Comparison of ENCODE assay signal across 7 cellular contexts in the genomic region with DNA sequence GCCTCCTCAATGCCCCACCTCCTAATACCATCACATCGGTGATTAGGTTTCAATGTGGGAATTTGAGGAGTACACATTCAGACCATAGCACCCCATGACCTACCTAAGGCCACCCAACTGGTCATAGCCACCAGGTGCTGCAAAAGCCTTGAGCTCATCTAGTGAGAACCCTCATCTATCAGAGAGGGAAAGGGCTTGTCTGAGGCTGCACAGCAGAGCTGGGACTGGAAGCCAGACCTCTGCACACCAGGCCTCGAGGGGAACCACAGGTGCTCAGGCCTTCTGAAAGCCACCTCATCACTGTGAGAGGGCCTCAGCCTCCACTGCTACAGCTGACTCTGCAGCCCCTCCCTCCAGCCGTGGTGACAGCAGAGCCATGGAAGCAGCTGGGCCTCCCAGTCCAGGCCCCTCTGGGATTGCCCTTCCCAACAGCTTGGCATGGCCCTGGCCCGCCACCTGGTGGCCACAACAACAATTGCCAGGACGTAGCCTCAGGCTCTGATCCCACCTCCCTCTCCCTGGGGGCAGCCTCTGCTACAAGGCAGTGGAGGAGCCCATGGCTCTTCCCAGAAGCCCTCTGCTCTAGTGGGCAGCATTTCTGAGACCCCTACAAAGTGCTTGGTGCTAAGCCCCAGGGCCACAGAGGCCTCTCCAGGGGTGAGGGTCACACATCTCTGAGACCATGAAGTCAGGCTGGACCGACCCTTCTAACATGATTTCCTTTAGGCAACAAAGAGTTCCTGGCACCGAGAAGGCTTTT. TPM values are rescaled to one million over a fixed set of nuclear protein-coding genes. Genes with fewer than 3 reads are reported as not detected.
DNase-seq lines count a peak whose midpoint lies in the region; FAIRE-seq and TF ChIP-seq lines count a peak whose summit lies in the region.

No MANE protein-coding gene starts in this region.

- H3K27me3 ChIP-seq in MM.1S (replicated peaks; ENCODE audit: insufficient read depth, low read length) (no peaks in the 10 kb centered on the region), SJSA1 (replicated peaks) (no peaks in the 10 kb centered on the region), vagina (no peaks in the 10 kb centered on the region)

- intact Hi-C loops in activated naive CD4-positive, alpha-beta T cell treated with anti-CD3 and anti-CD28 coated beads for 36 hours (cut with micrococcal nuclease) = loop anchor here (10.0 kb wide), 1 partner anchor 481 kb away; no protein-coding TSS in a partner anchor
- intact Hi-C loops in posterior vena cava (cut with DNase I) (loop anchor here (2.0 to 5.0 kb wide), 3 partner anchors 171 to 227 kb away; no protein-coding TSS in a partner anchor), vagina (cut with DNase I) (loop anchor here (5.0 kb wide), 1 partner anchor 227 kb away; no protein-coding TSS in a partner anchor)

- peak; percentile 67 for DNase-seq in GM12892 (ENCODE audit: insufficient read length)
- DNase-seq in MM.1S = peak; percentile 57
- DNase-seq in SJSA1 (ENCODE audit: low read depth in 1 of 2, low spot score in 2 of 2) = peak; percentile 76 to 89
- DNase-seq in activated naive CD4-positive, alpha-beta T cell treated with anti-CD3 and anti-CD28 coated beads for 36 hours = peak; percentile 70
- peak; percentile 97 for DNase-seq in glutamatergic neuron
- DNase-seq in posterior vena cava (ENCODE audit: low spot score) = peak; percentile 93
- peak; percentile 72 to 85 for DNase-seq in vagina (ENCODE audit: extremely low spot score in 2 of 2)

- H3F3A ChIP-seq in MM.1S (ENCODE audit: insufficient read depth, low read length) = no peaks in the 10 kb centered on the region

- H3K4me1 ChIP-seq in MM.1S (ENCODE audit: low read length) = peaks cover 19% of the 10 kb centered on the region
- peaks cover 12% of the 10 kb centered on the region for H3K4me1 ChIP-seq in SJSA1 (replicated peaks)
- H3K4me1 ChIP-seq in vagina = peaks cover 8% of the 10 kb centered on the region

- no peak overlapping the region for H3K4me2 ChIP-seq in MM.1S (ENCODE audit: low read depth, low read length)

- H3K9me3 ChIP-seq in MM.1S (replicated peaks; ENCODE audit: insufficient read depth, low read length) (no peaks in the 10 kb centered on the region), SJSA1 (replicated peaks) (no peaks in the 10 kb centered on the region), vagina (no peaks in the 10 kb centered on the region)

- no peaks in the 10 kb centered on the region for H4K20me1 ChIP-seq in MM.1S (ENCODE audit: insufficient read depth, low read length)

- H3K4me3 Mint-ChIP-seq in activated naive CD4-positive, alpha-beta T cell treated with anti-CD3 and anti-CD28 coated beads for 36 hours = no peak overlapping the region
- H3K4me3 Mint-ChIP-seq in glutamatergic neuron (ENCODE audit: unreplicated experiment) = no peak overlapping the region

- no peaks in the 10 kb centered on the region for H3K36me3 Mint-ChIP-seq in activated naive CD4-positive, alpha-beta T cell treated with anti-CD3 and anti-CD28 coated beads for 36 hours (ENCODE audit: low read depth)
- no peaks in the 10 kb centered on the region for H3K36me3 Mint-ChIP-seq in glutamatergic neuron (ENCODE audit: unreplicated experiment)

- peak; percentile 95 for FAIRE-seq in GM12892 (lab: Jason Lieb, UNC)

- H3K9ac ChIP-seq in MM.1S (ENCODE audit: low read length) = no peak overlapping the region

- H3K4me3 ChIP-seq in MM.1S (ENCODE audit: low read length) = no peak overlapping the region
- H3K4me3 ChIP-seq in SJSA1 = no peak overlapping the region
- no peak overlapping the region for H3K4me3 ChIP-seq in vagina

- H3K9me3 Mint-ChIP-seq in activated naive CD4-positive, alpha-beta T cell treated with anti-CD3 and anti-CD28 coated beads for 36 hours = no peaks in the 10 kb centered on the region
- peaks cover 3% of the 10 kb centered on the region for H3K9me3 Mint-ChIP-seq in glutamatergic neuron (ENCODE audit: unreplicated experiment)

- no peaks in the 10 kb centered on the region for H3K79me2 ChIP-seq in MM.1S (ENCODE audit: low read length)

- TF ChIP-seq POLR2A in GM12892 (IDR thresholded peaks at IDR 0.05; ENCODE audit: low read depth, low read length) = no peak
- no peak for TF ChIP-seq POLR2A in vagina (IDR thresholded peaks at IDR 0.05)

- H3K36me3 ChIP-seq in MM.1S (replicated peaks; ENCODE audit: insufficient read depth, low read length) (no peaks in the 10 kb centered on the region), SJSA1 (no peaks in the 10 kb centered on the region), vagina (no peaks in the 10 kb centered on the region)

- no peak overlapping the region for H2AFZ ChIP-seq in MM.1S (ENCODE audit: low read length)

- H3K27me3 Mint-ChIP-seq in activated naive CD4-positive, alpha-beta T cell treated with anti-CD3 and anti-CD28 coated beads for 36 hours (ENCODE audit: low read depth) = peaks cover 4% of the 10 kb centered on the region
- peaks cover 14% of the 10 kb centered on the region for H3K27me3 Mint-ChIP-seq in glutamatergic neuron (ENCODE audit: unreplicated experiment)

- peak; percentile 96 for TF ChIP-seq CTCF in MM.1S (IDR thresholded peaks at IDR 0.05; ENCODE audit: low read length)
- TF ChIP-seq CTCF in glutamatergic neuron (IDR thresholded peaks at IDR 0.05; ENCODE audit: partially characterized antibody, unreplicated experiment) = peak; percentile 99
- peak; percentile 84 to 94 (median 90) for TF ChIP-seq CTCF in vagina (IDR thresholded peaks at IDR 0.05)

- H3K27ac ChIP-seq in MM.1S (ENCODE audit: low read length) = no peak overlapping the region
- no peak overlapping the region for H3K27ac ChIP-seq in SJSA1
- no peak overlapping the region for H3K27ac ChIP-seq in vagina

- H3K9me2 ChIP-seq in MM.1S (replicated peaks; ENCODE audit: insufficient read depth, low read length) = no peaks in the 10 kb centered on the region

- no peak overlapping the region for H3K27ac Mint-ChIP-seq in activated naive CD4-positive, alpha-beta T cell treated with anti-CD3 and anti-CD28 coated beads for 36 hours
- peak overlapping the region; percentile 48 for H3K27ac Mint-ChIP-seq in glutamatergic neuron (ENCODE audit: unreplicated experiment)

- peaks cover 12% of the 10 kb centered on the region for H3K4me1 Mint-ChIP-seq in activated naive CD4-positive, alpha-beta T cell treated with anti-CD3 and anti-CD28 coated beads for 36 hours (ENCODE audit: low read depth)
- H3K4me1 Mint-ChIP-seq in glutamatergic neuron (ENCODE audit: low read depth, unreplicated experiment) = peaks cover 21% of the 10 kb centered on the region

- CTCF ChIA-PET in activated naive CD4-positive, alpha-beta T cell treated with anti-CD3 and anti-CD28 coated beads for 36 hours (lab: Charles Lee) = interaction anchor here (0.6 to 21.8 kb wide), 40 partner anchors 10 to 296 kb away, joined by 3 to 741 read pairs (median 4); no protein-coding TSS in a partner anchor

RNA-seq across cellular contexts. Expression of a gene that starts 41.0 kb away (rescaled TPM):
- 0.32 TPM for polyA plus RNA-seq in GM12892 (2012; ENCODE audit: missing spikeins)
- 3.4 and 6.7 TPM in 2 replicates for total RNA-seq in SJSA1 (2014; rRNA removed; shearing (Covaris generic))
- total RNA-seq in activated naive CD4-positive, alpha-beta T cell treated with anti-CD3 and anti-CD28 coated beads for 36 hours = 1 to 10 TPM in 1 of 2 experiments, under 1 TPM in 1; 0.81 to 1.3 TPM
- total RNA-seq in glutamatergic neuron (ENCODE audit: unreplicated experiment) (7.5 TPM), posterior vena cava (10 to 100 TPM; 21.1 to 24.5 TPM), vagina (15.2 TPM)
